1 cellular context compared by ENCODE assay signal in genomic region chr20:45407067-45407745, GRCh38.
TF ChIP-seq lines count a peak whose summit lies in the region.

No MANE protein-coding gene starts in this region.

TF ChIP-seq in endothelial cell of umbilical vein, 7 proteins besides CTCF, POLR2A, EP300 and RAD21:
- no peak for TF ChIP-seq MYC (IDR thresholded peaks at IDR 0.05; ENCODE audit: low read depth, low read length)
- no peak for TF ChIP-seq JUN (IDR thresholded peaks at IDR 0.05; ENCODE audit: borderline replicate concordance, insufficient read depth, insufficient read length, low read depth)
- TF ChIP-seq FOS (IDR thresholded peaks at IDR 0.05; ENCODE audit: borderline replicate concordance, insufficient read depth, low read length) = no peak
- TF ChIP-seq MAX (IDR thresholded peaks at IDR 0.05; ENCODE audit: insufficient read depth, insufficient read length) = no peak
- TF ChIP-seq EZH2 (IDR thresholded peaks at IDR 0.05; ENCODE audit: borderline replicate concordance, low read depth, low read length, severe bottlenecking) = no peak
- no peak for TF ChIP-seq POLR2AphosphoS5 (IDR thresholded peaks at IDR 0.05; ENCODE audit: insufficient read depth, low read depth, low read length)
- no peak for TF ChIP-seq GATA2 (IDR thresholded peaks at IDR 0.05; ENCODE audit: insufficient read depth, insufficient read length, low read depth, low read length)
